In genomic region chr3:191753186-191753585, GRCh38 we compare ENCODE assay signal across 22 cellular contexts.
"Had no signal": no experiment of that assay in that cellular context is flagged by ENCODE, and none has a peak within 500 bp of the region (broad histone marks: within the 10 kb centered on the region; RNA-seq: fewer than 3 reads in every experiment).

No MANE protein-coding gene starts in this region.

- H3K36me3 ChIP-seq: ascending aorta, cardiac muscle cell, esophagus muscularis mucosa, neutrophil, stomach, thoracic aorta, WERI-Rb-1 had no signal

- H3K4me1 ChIP-seq: ascending aorta, esophagus muscularis mucosa, parathyroid adenoma, stomach had no signal

- H3K27me3 ChIP-seq: ascending aorta, cardiac muscle cell, esophagus muscularis mucosa, hepatocyte, neutrophil, stomach had no signal

- DNase-seq: activated CD4-positive, alpha-beta T cell treated with anti-CD3 and anti-CD28 coated beads, Interleukin-2, amount 50 U/mL, for 4 hours; activated gamma-delta T cell; dermis blood vessel endothelial cell; effector memory CD4-positive, alpha-beta T cell; foreskin fibroblast; left cardiac atrium; mesendoderm; natural killer cell; stimulated activated CD4-positive, alpha-beta T cell treated with anti-CD3 and anti-CD28 coated beads, Interleukin-4, amount 100 ng/mL, for 24 hours; stomach; T-helper 2 cell; WERI-Rb-1 had no signal

- H3K27ac ChIP-seq: ascending aorta, cardiac muscle cell, esophagus muscularis mucosa, hepatocyte, neutrophil, parathyroid adenoma, stomach, thoracic aorta, WERI-Rb-1 had no signal

- H3K4me3 ChIP-seq: ascending aorta, cardiac muscle cell, esophagus muscularis mucosa, hepatocyte, stomach, thoracic aorta had no signal

- ATAC-seq: left cardiac atrium; natural killer cell; sciatic nerve; stimulated activated effector memory CD8-positive, alpha-beta T cell treated with anti-CD3 and anti-CD28 coated beads, Interleukin-12 subunit alpha, Interleukin-12 subunit beta, amount 100 ng/mL, for 72 hours had no signal

- H3K9me3 ChIP-seq: ascending aorta, esophagus muscularis mucosa, neutrophil, stomach, thoracic aorta had no signal

- FAIRE-seq: endothelial cell of umbilical vein had no signal
